In the genomic region with DNA sequence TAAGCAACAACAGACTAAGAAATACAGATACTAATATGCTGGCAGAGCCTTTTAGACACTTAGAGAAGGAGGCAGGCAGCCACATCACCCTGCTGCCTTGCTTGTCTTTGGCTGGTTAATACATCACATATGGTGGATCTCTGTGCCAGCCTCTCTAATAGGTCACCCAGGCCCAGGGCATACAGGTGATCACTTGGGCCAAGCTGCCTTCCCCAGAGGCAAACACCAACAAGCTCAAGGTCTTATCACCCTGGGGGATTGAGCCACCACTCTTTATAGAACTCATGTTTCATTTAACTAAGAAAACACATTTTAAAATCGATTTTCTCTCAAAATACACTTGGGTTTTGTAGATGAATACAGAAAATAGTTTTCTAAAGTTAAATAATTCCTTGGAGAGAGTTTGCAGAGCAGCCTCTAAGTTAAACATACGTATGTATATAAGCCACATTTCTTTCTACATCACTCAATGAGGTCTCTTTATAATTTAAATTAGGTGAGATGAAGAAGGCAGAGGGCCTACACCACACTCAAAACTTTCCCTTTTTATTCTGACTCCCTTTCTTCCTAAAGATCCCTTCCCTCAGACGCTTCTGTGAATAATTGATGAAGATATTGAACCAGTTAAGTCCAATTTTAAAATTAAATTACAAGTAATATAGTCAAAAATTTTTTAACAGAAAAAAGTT, we compare ENCODE assay signal across 19 cellular contexts.
"Had no signal": no experiment of that assay in that cellular context is flagged by ENCODE, and none has a peak within 500 bp of the region (broad histone marks: within the 10 kb centered on the region; RNA-seq: fewer than 3 reads in every experiment).

No MANE protein-coding gene starts in this region.

- DNase-seq: KBM-7, MV-4-11, NCI-H1048, NCI-H1105, NCI-H1417 treated with DMSO at 0.1 percent for 48 hours, NCI-H146, NCI-H1694 treated with DMSO at 0.1 percent for 48 hours, NCI-H1930, NCI-H2081, NCI-H2107, NCI-H2227 treated with DMSO at 0.1 percent for 48 hours, NCI-H510A, NCI-H524 treated with DMSO at 0.1 percent for 48 hours, NCI-H69, NCI-H774, Right ventricle myocardium superior, RPMI8226, SIG-M5, SW 1271 had no signal
